Comparison of ENCODE assay signal across 17 cellular contexts in the genomic region with DNA sequence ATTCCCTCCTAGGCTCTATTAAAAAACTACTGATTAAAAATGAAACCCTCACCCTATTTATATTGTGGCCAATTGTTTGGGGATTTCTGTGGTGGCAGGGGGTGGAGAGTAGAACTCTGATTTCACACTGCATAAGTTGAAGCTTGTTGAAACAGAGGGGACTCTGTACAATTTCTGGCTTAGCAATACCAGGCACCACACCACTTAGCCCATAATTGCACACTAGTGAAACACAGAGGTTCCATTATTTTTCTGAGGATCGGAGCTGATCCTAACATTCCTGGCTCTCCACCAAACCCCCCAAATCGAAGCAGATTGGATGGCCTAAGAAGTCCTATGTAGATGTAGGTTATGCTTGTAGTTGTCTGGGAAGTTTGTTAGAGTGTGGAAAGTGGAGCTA.
A peak's percentile ranks its signal among the peaks of the same experiment; 100 is the strongest.
DNase-seq lines count a peak whose midpoint lies in the region; ATAC-seq and TF ChIP-seq lines count a peak whose summit lies in the region.
"Had no signal": no experiment of that assay in that cellular context is flagged by ENCODE, and none has a peak within 500 bp of the region (broad histone marks: within the 10 kb centered on the region; RNA-seq: fewer than 3 reads in every experiment).

No MANE protein-coding gene starts in this region.

- ATAC-seq in HG02938 (IDR thresholded peaks at IDR 0.05; ENCODE audit: unreplicated experiment) (no peak), HG03439 (IDR thresholded peaks at IDR 0.05; ENCODE audit: unreplicated experiment) (no peak)
- ATAC-seq: A549, GM12878, HepG2 had no signal

- H3K27me3 ChIP-seq in layer of hippocampus (ENCODE audit: control insufficient read depth, insufficient read depth, low read length), result no peaks in the 10 kb centered on the region

- no peak for TF ChIP-seq POLR2A in erythroblast (IDR thresholded peaks at IDR 0.05; ENCODE audit: low read length)

- peak; percentile 55 for DNase-seq in Ammon's horn (ENCODE audit: low spot score)
- DNase-seq in pons (ENCODE audit: low spot score), result peak; percentile 94
- DNase-seq in erythroblast (lab: John Stamatoyannopoulos, UW), result no peak
- no peak for DNase-seq in SHP77 (lab: John Stamatoyannopoulos, UW)
- DNase-seq: DMS 273 treated with DMSO at 0.1 percent for 48 hours, GDM1, NCI-H1105, NCI-H1694, SHP77 treated with DMSO at 0.1 percent for 48 hours had no signal

- H3K27ac ChIP-seq in angular gyrus (ENCODE audit: low read depth, low read length) (peak overlapping the region; percentile 84), layer of hippocampus (ENCODE audit: low read depth, low read length) (peak overlapping the region; percentile 81)
- H3K27ac ChIP-seq: A549, KMS-11 had no signal

Comparison
In these comparisons a context has a peak if more than half of its experiments do, and no peak if none do; other contexts are left out.
1. DNase-seq: peak in Ammon's horn (single experiment) and pons (single experiment); none in erythroblast (0 of 2) and SHP77 (0 of 2).